ENCODE assay signal across 17 cellular contexts in the genomic region with DNA sequence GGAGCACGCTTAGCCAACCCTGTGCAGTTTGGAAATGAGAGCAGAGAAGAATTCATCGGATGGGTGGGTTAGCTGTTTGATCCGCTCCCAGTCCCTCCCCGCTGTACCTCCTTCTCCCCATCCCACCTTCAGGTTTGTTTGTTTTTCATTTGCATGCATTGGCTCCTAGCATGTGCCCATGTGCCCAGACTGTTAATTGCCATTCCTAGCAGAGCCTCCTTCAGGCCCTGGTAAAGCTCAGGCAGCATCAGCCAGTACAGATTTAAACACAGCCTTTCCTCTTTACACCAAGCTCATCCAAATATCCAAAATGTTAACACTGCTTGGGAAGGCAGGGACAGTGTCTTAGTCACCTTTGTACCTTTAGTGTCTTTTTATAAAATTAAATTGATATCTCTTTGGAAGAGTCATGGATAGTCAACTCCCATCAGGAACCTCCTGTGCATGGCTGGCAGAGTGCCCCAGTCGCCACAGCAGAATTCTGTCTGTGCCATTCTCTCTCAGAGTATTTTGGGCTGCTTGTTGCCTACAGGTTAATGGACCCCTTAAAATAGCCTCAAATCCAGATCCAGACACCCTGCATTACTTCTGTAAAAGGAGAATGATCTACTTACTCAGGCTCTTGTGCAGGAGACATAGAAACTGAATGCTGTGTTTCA.
"Had no signal": no experiment of that assay in that cellular context is flagged by ENCODE, and none has a peak within 500 bp of the region (broad histone marks: within the 10 kb centered on the region; RNA-seq: fewer than 3 reads in every experiment).

No MANE protein-coding gene starts in this region.

- DNase-seq: activated CD4-positive, alpha-beta T cell treated with anti-CD3 and anti-CD28 coated beads for 1 hour; activated CD4-positive, alpha-beta T cell treated with anti-CD3 and anti-CD28 coated beads, Interleukin-2, amount 50 U/mL, for 4 hours; activated gamma-delta T cell; activated T-cell treated with anti-CD3 and anti-CD28 coated beads, Interleukin-2, amount 50 U/mL, for 72 hours; adrenal gland; dermis blood vessel endothelial cell; effector memory CD4-positive, alpha-beta T cell; hippocampal formation; islet precursor cell; left colon; lower lobe of right lung; stimulated activated naive CD4-positive, alpha-beta T cell; T-helper 2 cell; tibial artery had no signal

- H3K27ac Mint-ChIP-seq: activated naive CD4-positive, alpha-beta T cell treated with anti-CD3 and anti-CD28 coated beads, Interleukin-2, amount 50 U/mL, for 72 hours; activated T-cell treated with anti-CD3 and anti-CD28 coated beads, Interleukin-2, amount 50 U/mL, for 72 hours; natural killer cell treated with Interleukin-12 subunit alpha and Interleukin-12 subunit beta and Interleukin-15 and Interleukin-18, amount 100 ng/mL, for 72 hours had no signal

- H3K4me3 Mint-ChIP-seq: activated T-cell treated with anti-CD3 and anti-CD28 coated beads, Interleukin-2, amount 50 U/mL, for 72 hours; natural killer cell treated with Interleukin-12 subunit alpha and Interleukin-12 subunit beta and Interleukin-15 and Interleukin-18, amount 100 ng/mL, for 72 hours had no signal

- H3K27me3 ChIP-seq: adrenal gland, tibial artery had no signal

- ATAC-seq: activated naive CD4-positive, alpha-beta T cell treated with anti-CD3 and anti-CD28 coated beads, Interleukin-2, amount 50 U/mL, for 72 hours; activated T-cell treated with anti-CD3 and anti-CD28 coated beads, Interleukin-2, amount 50 U/mL, for 72 hours; left colon; lower lobe of right lung; natural killer cell treated with Interleukin-12 subunit alpha and Interleukin-12 subunit beta and Interleukin-15 and Interleukin-18, amount 100 ng/mL, for 72 hours had no signal

- H3K36me3 Mint-ChIP-seq: activated naive CD4-positive, alpha-beta T cell treated with anti-CD3 and anti-CD28 coated beads, Interleukin-2, amount 50 U/mL, for 72 hours had no signal

- H3K4me1 ChIP-seq: adrenal gland, lower lobe of right lung, tibial artery had no signal

- H3K27me3 Mint-ChIP-seq: natural killer cell treated with Interleukin-12 subunit alpha and Interleukin-12 subunit beta and Interleukin-15 and Interleukin-18, amount 100 ng/mL, for 72 hours had no signal

- H3K9me3 ChIP-seq: adrenal gland, lower lobe of right lung, tibial artery had no signal

- H3K27ac ChIP-seq: adrenal gland, lower lobe of right lung, tibial artery, VCaP had no signal

- H3K4me3 ChIP-seq: adrenal gland, lower lobe of right lung, tibial artery had no signal

- H3K36me3 ChIP-seq: adrenal gland, lower lobe of right lung, tibial artery had no signal
